In genomic region chr22:19579113-19579811, GRCh38 we compare ENCODE assay signal across 9 cellular contexts. TPM values are rescaled to one million over a fixed set of nuclear protein-coding genes. Genes with fewer than 3 reads are reported as not detected.
DNase-seq lines count a peak whose midpoint lies in the region; ATAC-seq lines count a peak whose summit lies in the region.
"Had no signal": no experiment of that assay in that cellular context is flagged by ENCODE, and none has a peak within 500 bp of the region (broad histone marks: within the 10 kb centered on the region; RNA-seq: fewer than 3 reads in every experiment).

No MANE protein-coding gene starts in this region.

- peak overlapping the region; percentile 2 for H3K27ac ChIP-seq in caudate nucleus (ENCODE audit: low read depth, low read length)
- H3K27ac ChIP-seq in skeletal muscle tissue (ENCODE audit: low read depth, low read length), result peak overlapping the region; percentile 41

- DNase-seq in activated T-cell treated with anti-CD3 and anti-CD28 coated beads, Interleukin-2, amount 50 U/mL, for 48 hours, result peak; percentile 29 to 41
- DNase-seq in activated T-cell treated with anti-CD3 and anti-CD28 coated beads, Interleukin-2, amount 50 U/mL, for 1 hour, result no peak
- peak; percentile 54 for DNase-seq in NCI-H69 (lab: John Stamatoyannopoulos, UW)
- DNase-seq in caudate nucleus (lab: John Stamatoyannopoulos, UW), result no peak
- no peak for DNase-seq in NAMALWA (ENCODE audit: low spot score)
- no peak for DNase-seq in cerebellar cortex (ENCODE audit: low spot score)

- no peak overlapping the region for H3K4me3 ChIP-seq in skeletal muscle tissue (ENCODE audit: low read length in 3 of 3)

- H3K36me3 ChIP-seq in skeletal muscle tissue (ENCODE audit: control insufficient read depth in 3 of 3, insufficient read depth in 3 of 3, low read length in 3 of 3), result no peaks in the 10 kb centered on the region

- peaks cover 7 to 14% (median 10%) of the 10 kb centered on the region in 3 donors for H3K4me1 ChIP-seq in skeletal muscle tissue (ENCODE audit: control insufficient read depth in 3 of 3, insufficient read depth in 3 of 3, low read length in 3 of 3)

- ATAC-seq in GM19328 (IDR thresholded peaks at IDR 0.05; ENCODE audit: unreplicated experiment), result no peak

- no peak overlapping the region for H3K9ac ChIP-seq in skeletal muscle tissue (ENCODE audit: low read depth in 1 of 3, low read length in 3 of 3)

- H3K9me3 ChIP-seq in skeletal muscle tissue (ENCODE audit: control insufficient read depth in 3 of 3, low read length in 3 of 3), result no peaks in the 10 kb centered on the region

- peaks cover 0 to 15% (median 2%) of the 10 kb centered on the region in 3 donors for H3K27me3 ChIP-seq in skeletal muscle tissue (ENCODE audit: control insufficient read depth in 3 of 3, insufficient read depth in 3 of 3, low read length in 3 of 3)

RNA-seq across cellular contexts. Expression of gene CLDN5, which starts 55.1 kb away (rescaled TPM):
- total RNA-seq in skeletal muscle tissue, result 84.0 TPM
- total RNA-seq: HT-29 had no signal

Comparison
In these comparisons a context has a peak if more than half of its experiments do, and no peak if none do; other contexts are left out.
1. DNase-seq: peak in activated T-cell treated with anti-CD3 and anti-CD28 coated beads, Interleukin-2, amount 50 U/mL, for 48 hours (2 of 2) and NCI-H69 (single experiment); none in activated T-cell treated with anti-CD3 and anti-CD28 coated beads, Interleukin-2, amount 50 U/mL, for 1 hour (single experiment), caudate nucleus (0 of 61), NAMALWA (single experiment) and cerebellar cortex (single experiment).